Comparison of ENCODE assay signal across 33 cellular contexts in the genomic region with DNA sequence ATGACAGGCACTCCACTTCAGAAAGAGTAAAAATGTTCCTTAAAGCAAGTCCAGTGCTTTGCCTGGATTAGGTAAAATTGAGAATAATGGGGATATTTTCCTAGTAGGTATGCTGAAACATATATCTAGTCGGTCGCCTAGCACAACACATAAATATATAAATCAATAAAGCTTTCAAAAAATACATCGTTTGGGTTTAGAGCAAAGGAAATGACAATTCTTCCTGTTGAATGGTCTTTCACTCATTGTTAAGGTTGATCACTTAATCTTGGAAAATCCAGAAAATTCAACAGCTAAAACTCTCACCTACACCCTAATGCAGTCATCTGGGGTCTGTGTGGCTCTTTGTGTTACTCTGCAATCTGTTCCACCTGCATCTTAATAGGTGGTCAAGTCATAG. TPM values are rescaled to one million over a fixed set of nuclear protein-coding genes. Genes with fewer than 3 reads are reported as not detected.
"Had no signal": no experiment of that assay in that cellular context is flagged by ENCODE, and none has a peak within 500 bp of the region (broad histone marks: within the 10 kb centered on the region; RNA-seq: fewer than 3 reads in every experiment).

No MANE protein-coding gene starts in this region.

- H3K4me3 ChIP-seq: adrenal gland, body of pancreas, dorsolateral prefrontal cortex, esophagus muscularis mucosa, gastrocnemius medialis, heart left ventricle had no signal

- H3K9me3 ChIP-seq: adrenal gland, body of pancreas, esophagus muscularis mucosa, gastrocnemius medialis, heart left ventricle had no signal

- H3K4me1 ChIP-seq: adrenal gland, body of pancreas, esophagus muscularis mucosa, gastrocnemius medialis had no signal

- H3K27ac ChIP-seq: adrenal gland, body of pancreas, dorsolateral prefrontal cortex, esophagus muscularis mucosa, foreskin keratinocyte, gastrocnemius medialis, heart left ventricle, WERI-Rb-1 had no signal

- ATAC-seq: activated CD4-positive, alpha-beta T cell treated with anti-CD3 and anti-CD28 coated beads for 36 hours; activated CD8-positive, alpha-beta memory T cell treated with anti-CD3 and anti-CD28 coated beads, Interleukin-2, amount 10 ng/mL, durations not matched to agents 7 days and 5 days; activated CD8-positive, alpha-beta T cell treated with anti-CD3 and anti-CD28 coated beads, Interleukin-2, amount 10 ng/mL, durations not matched to agents 7 days and 5 days; activated naive CD8-positive, alpha-beta T cell treated with anti-CD3 and anti-CD28 coated beads, Interleukin-2, amount 50 U/mL, for 24 hours; body of pancreas; gastrocnemius medialis; heart left ventricle; T-helper 17 cell had no signal

- H3K27me3 ChIP-seq: adrenal gland, body of pancreas, dorsolateral prefrontal cortex, esophagus muscularis mucosa, foreskin keratinocyte, gastrocnemius medialis, heart left ventricle had no signal

- H3K36me3 ChIP-seq: adrenal gland, esophagus muscularis mucosa, gastrocnemius medialis, heart left ventricle, WERI-Rb-1 had no signal

- DNase-seq: activated B cell treated with CpG ODN at 0.5 μM for 24 hours; activated CD4-positive, alpha-beta memory T cell treated with anti-CD3 and anti-CD28 coated beads for 36 hours; activated CD4-positive, alpha-beta T cell treated with anti-CD3 and anti-CD28 coated beads for 36 hours; activated CD4-positive, alpha-beta T cell treated with anti-CD3 and anti-CD28 coated beads, Interleukin-2, amount 10 ng/mL, durations not matched to agents 24 days and 14 days; activated CD4-positive, CD25-positive, alpha-beta regulatory T cell treated with anti-CD3 and anti-CD28 coated beads, Interleukin-2, amount 50 U/mL, for 72 hours; activated CD8-positive, alpha-beta memory T cell treated with anti-CD3 and anti-CD28 coated beads, Interleukin-2, amount 10 ng/mL, durations not matched to agents 7 days and 5 days; activated CD8-positive, alpha-beta memory T cell treated with anti-CD3 and anti-CD28 coated beads, Interleukin-2, amount 50 U/mL, for 4 hours; activated CD8-positive, alpha-beta T cell treated with anti-CD3 and anti-CD28 coated beads, Interleukin-2, amount 10 ng/mL, durations not matched to agents 7 days and 5 days; activated effector memory CD4-positive, alpha-beta T cell treated with anti-CD3 and anti-CD28 coated beads, Interleukin-2, amount 50 U/mL, for 16 hours; activated naive CD4-positive, alpha-beta T cell treated with anti-CD3 and anti-CD28 coated beads for 36 hours; activated naive CD8-positive, alpha-beta T cell treated with anti-CD3 and anti-CD28 coated beads for 36 hours; activated naive CD8-positive, alpha-beta T cell treated with anti-CD3 and anti-CD28 coated beads, Interleukin-2, amount 50 U/mL, for 24 hours; activated T-cell treated with anti-CD3 and anti-CD28 coated beads, Interleukin-2, amount 50 U/mL, for 1 hour; activated T-cell treated with anti-CD3 and anti-CD28 coated beads, Interleukin-2, amount 50 U/mL, for 48 hours; aorta; cortex of kidney; effector memory CD4-positive, alpha-beta T cell; endodermal cell; gastrocnemius medialis; glutamatergic neuron; heart left ventricle; T-helper 1 cell; T-helper 17 cell had no signal

RNA-seq across cellular contexts. Expression of a gene that starts 13.9 kb away (rescaled TPM):
- total RNA-seq: activated B cell treated with CpG ODN at 0.5 μM for 24 hours; activated CD4-positive, alpha-beta memory T cell treated with anti-CD3 and anti-CD28 coated beads for 36 hours; activated CD4-positive, alpha-beta T cell treated with anti-CD3 and anti-CD28 coated beads for 36 hours; activated CD4-positive, alpha-beta T cell treated with anti-CD3 and anti-CD28 coated beads, Interleukin-2, amount 10 ng/mL, durations not matched to agents 24 days and 14 days; activated CD8-positive, alpha-beta memory T cell treated with anti-CD3 and anti-CD28 coated beads for 36 hours; activated CD8-positive, alpha-beta memory T cell treated with anti-CD3 and anti-CD28 coated beads, Interleukin-2, amount 10 ng/mL, durations not matched to agents 7 days and 5 days; activated CD8-positive, alpha-beta T cell treated with anti-CD3 and anti-CD28 coated beads, Interleukin-2, amount 10 ng/mL, durations not matched to agents 7 days and 5 days; activated naive CD4-positive, alpha-beta T cell treated with anti-CD3 and anti-CD28 coated beads for 36 hours; activated naive CD8-positive, alpha-beta T cell treated with anti-CD3 and anti-CD28 coated beads for 36 hours; activated T-helper 1 cell treated with anti-CD3 and anti-CD28 coated beads, Interleukin-12 subunit alpha, Interleukin-12 subunit beta, Interleukin-2, Interleukin-4 antibody, amounts not matched to agents 30 ng/mL and 10 ng/mL and 1 ng/mL, durations not matched to agents 14 hours and 24 hours and 36 hours; activated T-helper 2 cell treated with anti-CD3 and anti-CD28 coated beads, Interferon-gamma antibody, Interleukin-2, Interleukin-4, amounts not matched to agents 10 μg/mL and 5 μg/mL and 100 μg/mL, durations not matched to agents 14 hours and 24 hours and 36 hours; adrenal gland; aorta; body of pancreas; chondrocyte; endodermal cell; esophagus muscularis mucosa; foreskin keratinocyte; T-helper 17 cell had no signal
- polyA plus RNA-seq: aorta, foreskin keratinocyte, heart left ventricle had no signal
